13 cellular contexts compared by ENCODE assay signal in the genomic region with DNA sequence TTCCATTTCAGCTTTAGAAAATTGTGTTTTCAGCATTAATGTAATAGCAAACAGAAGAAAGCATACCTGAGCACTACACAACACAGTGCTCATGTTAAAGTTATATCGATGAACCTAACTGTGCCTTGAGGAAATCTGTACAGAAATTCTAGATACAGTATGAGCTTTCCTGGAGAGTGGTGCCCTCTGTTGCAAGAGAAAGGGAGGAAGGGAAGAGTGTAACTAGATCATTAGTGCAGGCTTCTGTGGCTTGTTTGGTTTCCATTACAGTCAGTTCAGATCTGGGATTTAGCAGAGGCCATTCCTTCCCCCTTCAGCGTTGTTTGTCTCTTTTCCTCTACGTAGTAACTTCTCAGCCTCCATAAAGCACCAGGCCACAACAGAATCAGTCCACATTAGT.
A peak's percentile ranks its signal among the peaks of the same experiment; 100 is the strongest.
DNase-seq lines count a peak whose midpoint lies in the region; ATAC-seq and TF ChIP-seq lines count a peak whose summit lies in the region.
"Had no signal": no experiment of that assay in that cellular context is flagged by ENCODE, and none has a peak within 500 bp of the region (broad histone marks: within the 10 kb centered on the region; RNA-seq: fewer than 3 reads in every experiment).

No MANE protein-coding gene starts in this region.

- H3K36me3 ChIP-seq in left ventricle myocardium inferior (no peaks in the 10 kb centered on the region), right atrium auricular region (no peaks in the 10 kb centered on the region), RWPE2 (ENCODE audit: low read depth) (0 out of 2 replicates have a peak, but pooled peaks cover 3% of the 10 kb centered on the region), tibial artery (no peaks in the 10 kb centered on the region)

- intact Hi-C loops in left ventricle myocardium inferior (cut with micrococcal nuclease), result no loop called here
- intact Hi-C loops in tibial artery (cut with DNase I; ENCODE audit: low total_unique reads), result no loop called here

- H3K4me1 ChIP-seq in left ventricle myocardium inferior (no peaks in the 10 kb centered on the region), right atrium auricular region (no peaks in the 10 kb centered on the region), RWPE2 (ENCODE audit: insufficient read depth, poor library complexity, severe bottlenecking) (no peaks in the 10 kb centered on the region), tibial artery (no peaks in the 10 kb centered on the region)

- ATAC-seq in RWPE2 (ENCODE audit: low read depth), result no peak
- ATAC-seq in stimulated activated naive CD8-positive, alpha-beta T cell treated with anti-CD3 and anti-CD28 coated beads, Interleukin-15, Interleukin-2, amounts not matched to agents 100 U/mL and 50 U/mL, for 24 hours, result no peak
- ATAC-seq: activated CD8-positive, alpha-beta memory T cell treated with anti-CD3 and anti-CD28 coated beads, Interleukin-2, amount 10 ng/mL, durations not matched to agents 7 days and 5 days had no signal

- H3K9me3 ChIP-seq in left ventricle myocardium inferior (replicated peaks) (no peaks in the 10 kb centered on the region), right atrium auricular region (no peaks in the 10 kb centered on the region), RWPE2 (ENCODE audit: severe bottlenecking) (no peaks in the 10 kb centered on the region), tibial artery (no peaks in the 10 kb centered on the region)

- no peaks in the 10 kb centered on the region for H3K27me3 ChIP-seq in left ventricle myocardium inferior (ENCODE audit: low read depth)
- H3K27me3 ChIP-seq in right atrium auricular region, result no peaks in the 10 kb centered on the region
- no peaks in the 10 kb centered on the region for H3K27me3 ChIP-seq in RWPE2 (ENCODE audit: insufficient read depth, poor library complexity, severe bottlenecking)
- H3K27me3 ChIP-seq in tibial artery, result no peaks in the 10 kb centered on the region

- TF ChIP-seq CTCF in left ventricle myocardium inferior (IDR thresholded peaks at IDR 0.05; ENCODE audit: borderline replicate concordance) (peak; percentile 26), right atrium auricular region (IDR thresholded peaks at IDR 0.05) (peak in 1 of 2 donors; percentile 45), RWPE2 (IDR thresholded peaks at IDR 0.05; ENCODE audit: poor library complexity, severe bottlenecking) (peak; percentile 27), fibroblast of mammary gland (conservative IDR thresholded peaks at IDR 0.05; ENCODE audit: control insufficient read depth, insufficient read depth, low read depth, low read length) (peak; percentile 21), tibial artery (IDR thresholded peaks at IDR 0.05) (peak; percentile 22 to 31)

- DNase-seq in left ventricle myocardium inferior (no peak), right atrium auricular region (ENCODE audit: low spot score) (no peak), RWPE2 (ENCODE audit: low spot score) (no peak), fibroblast of mammary gland (ENCODE audit: low read depth) (peak; percentile 19), tibial artery (no peak), NCI-H345 treated with DMSO at 0.1 percent for 48 hours (lab: John Stamatoyannopoulos, UW; ENCODE audit: unreplicated experiment) (no peak), amniotic stem cell (lab: John Stamatoyannopoulos, UW) (no peak)
- DNase-seq in stimulated activated naive CD8-positive, alpha-beta T cell treated with anti-CD3 and anti-CD28 coated beads, Interleukin-15, Interleukin-2, amounts not matched to agents 100 U/mL and 50 U/mL, for 24 hours, result no peak
- DNase-seq: activated CD8-positive, alpha-beta memory T cell treated with anti-CD3 and anti-CD28 coated beads, Interleukin-2, amount 10 ng/mL, durations not matched to agents 7 days and 5 days; activated naive CD4-positive, alpha-beta T cell treated with anti-CD3 and anti-CD28 coated beads for 36 hours; posterior cingulate gyrus; SHP77; stimulated activated CD4-positive, alpha-beta T cell treated with anti-CD3 and anti-CD28 coated beads, Interleukin-2, amount 100 ng/mL, for 24 hours had no signal

- no peak overlapping the region for H3K27ac ChIP-seq in left ventricle myocardium inferior (replicated peaks)
- no peak overlapping the region for H3K27ac ChIP-seq in right atrium auricular region
- H3K27ac ChIP-seq in RWPE2 (ENCODE audit: poor library complexity, severe bottlenecking), result no peak overlapping the region
- H3K27ac ChIP-seq in tibial artery, result no peak overlapping the region

- H3K4me3 ChIP-seq in left ventricle myocardium inferior (no peak overlapping the region), right atrium auricular region (no peak overlapping the region), RWPE2 (ENCODE audit: severe bottlenecking) (no peak overlapping the region), fibroblast of mammary gland (ENCODE audit: control insufficient read depth, low read depth, low read length) (no peak overlapping the region), tibial artery (no peak overlapping the region)
